Comparison of ENCODE assay signal across 9 cellular contexts in genomic region chr4:69984030-69984443, GRCh38. TPM values are rescaled to one million over a fixed set of nuclear protein-coding genes. Genes with fewer than 3 reads are reported as not detected.
DNase-seq lines count a peak whose midpoint lies in the region; ATAC-seq and TF ChIP-seq lines count a peak whose summit lies in the region.
"Had no signal": no experiment of that assay in that cellular context is flagged by ENCODE, and none has a peak within 500 bp of the region (broad histone marks: within the 10 kb centered on the region; RNA-seq: fewer than 3 reads in every experiment).

No MANE protein-coding gene starts in this region.

- H3K36me3 Mint-ChIP-seq in endothelial cell (ENCODE audit: low read depth, unreplicated experiment): no peaks in the 10 kb centered on the region

- H3K27ac Mint-ChIP-seq in endothelial cell (ENCODE audit: unreplicated experiment): no peak overlapping the region

- H3K27me3 Mint-ChIP-seq in endothelial cell (ENCODE audit: unreplicated experiment): no peaks in the 10 kb centered on the region

- TF ChIP-seq CTCF in endothelial cell (IDR thresholded peaks at IDR 0.05; ENCODE audit: unreplicated experiment) (no peak), GM20000 (IDR thresholded peaks at IDR 0.05; ENCODE audit: extremely low read depth, missing control alignments) (no peak)

- H3K9me3 Mint-ChIP-seq in endothelial cell (ENCODE audit: unreplicated experiment): no peaks in the 10 kb centered on the region

- peak; percentile 77 for DNase-seq in DMS153 (lab: John Stamatoyannopoulos, UW)
- DNase-seq in SHP77 treated with DMSO at 0.1 percent for 48 hours (lab: John Stamatoyannopoulos, UW): peak; percentile 57
- peak; percentile 66 for DNase-seq in kidney tubule cell (ENCODE audit: low spot score)
- DNase-seq in endothelial cell (ENCODE audit: low spot score): no peak
- DNase-seq in GM20000 (ENCODE audit: low spot score): no peak
- DNase-seq in stimulated activated CD4-positive, alpha-beta T cell treated with anti-CD3 and anti-CD28 coated beads, Interleukin-2, amount 100 ng/mL, for 24 hours: no peak
- DNase-seq in central memory CD4-positive, alpha-beta T cell: no peak

- peak; percentile 84 for ATAC-seq in HG02870 (IDR thresholded peaks at IDR 0.05; ENCODE audit: unreplicated experiment)

- H3K4me3 Mint-ChIP-seq in endothelial cell (ENCODE audit: unreplicated experiment): no peak overlapping the region

- no peaks in the 10 kb centered on the region for H3K4me1 Mint-ChIP-seq in endothelial cell (ENCODE audit: unreplicated experiment)

RNA-seq across cellular contexts. Expression of gene STATH, which starts 11.7 kb away (rescaled TPM):
- not detected for total RNA-seq in endothelial cell (ENCODE audit: unreplicated experiment)
- total RNA-seq: skeletal muscle tissue had no signal

RNA-seq across cellular contexts. Expression of gene CSN2, which starts 18.5 kb away (rescaled TPM):
- total RNA-seq in endothelial cell (ENCODE audit: unreplicated experiment): not detected
- total RNA-seq: skeletal muscle tissue had no signal

RNA-seq across cellular contexts. Expression of gene HTN3, which starts 44.2 kb away (rescaled TPM):
- total RNA-seq in endothelial cell (ENCODE audit: unreplicated experiment): not detected
- total RNA-seq: skeletal muscle tissue had no signal

RNA-seq across cellular contexts. Expression of gene CSN1S1, which starts 53.2 kb away (rescaled TPM):
- total RNA-seq in endothelial cell (ENCODE audit: unreplicated experiment): not detected
- total RNA-seq: skeletal muscle tissue had no signal

Comparison
In these comparisons a context has a peak if more than half of its experiments do, and no peak if none do; other contexts are left out.
1. DNase-seq: peak in DMS153 (single experiment), SHP77 treated with DMSO at 0.1 percent for 48 hours (single experiment) and kidney tubule cell (single experiment); none in endothelial cell (single experiment), GM20000 (single experiment), stimulated activated CD4-positive, alpha-beta T cell treated with anti-CD3 and anti-CD28 coated beads, Interleukin-2, amount 100 ng/mL, for 24 hours (0 of 2) and central memory CD4-positive, alpha-beta T cell (single experiment).